Comparison of ENCODE assay signal across 20 cellular contexts in the genomic region with DNA sequence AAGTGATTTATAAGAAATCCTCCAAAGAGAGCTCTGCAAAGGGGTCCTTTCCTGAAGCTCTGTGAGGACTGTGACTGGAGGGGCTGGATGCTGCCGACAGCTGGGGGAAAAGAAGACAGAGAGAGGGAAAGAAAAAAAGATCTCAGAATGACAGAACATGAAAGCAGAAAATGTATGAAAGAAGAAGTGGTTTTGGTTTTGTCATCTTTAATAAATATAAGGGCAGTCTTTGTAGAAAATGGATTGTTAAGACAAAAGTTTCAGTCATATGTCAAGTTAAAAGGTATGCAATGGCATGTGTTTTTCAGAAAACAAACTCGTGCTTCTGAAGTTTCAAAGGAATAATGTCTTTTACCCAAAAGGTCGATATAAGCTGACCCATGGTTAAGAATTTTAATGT.
DNase-seq lines count a peak whose midpoint lies in the region; ATAC-seq and TF ChIP-seq lines count a peak whose summit lies in the region.
"Had no signal": no experiment of that assay in that cellular context is flagged by ENCODE, and none has a peak within 500 bp of the region (broad histone marks: within the 10 kb centered on the region; RNA-seq: fewer than 3 reads in every experiment).

No MANE protein-coding gene starts in this region.

- no peak overlapping the region for H3K4me3 ChIP-seq in GM23338
- H3K4me3 ChIP-seq: right lobe of liver, SJCRH30 had no signal

- no peak for DNase-seq in activated CD4-positive, alpha-beta T cell treated with anti-CD3 and anti-CD28 coated beads, Interleukin-2, amount 10 ng/mL, durations not matched to agents 7 days and 5 days
- DNase-seq in activated CD4-positive, alpha-beta T cell treated with anti-CD3 and anti-CD28 coated beads, Interleukin-2, amount 50 U/mL, for 4 hours, result no peak
- DNase-seq in GM23338 (ENCODE audit: low spot score) (no peak), nephron progenitor cell (no peak), NCI-H510A (lab: John Stamatoyannopoulos, UW) (no peak)
- DNase-seq in activated naive CD8-positive, alpha-beta T cell treated with anti-CD3 and anti-CD28 coated beads for 36 hours, result no peak
- DNase-seq: activated CD4-positive, alpha-beta T cell treated with anti-CD3 and anti-CD28 coated beads, Interleukin-2, amount 50 U/mL, for 48 hours; activated effector memory CD4-positive, alpha-beta T cell treated with anti-CD3 and anti-CD28 coated beads, Interleukin-2, amount 50 U/mL, for 16 hours; aorta; CD4-positive, alpha-beta memory T cell; kidney glomerular epithelial cell; midbrain; NCI-H2029 treated with DMSO at 0.1 percent for 48 hours; PC-3; right lobe of liver; SJCRH30; stimulated activated CD4-positive, alpha-beta T cell treated with anti-CD3 and anti-CD28 coated beads, Interleukin-2, amount 100 ng/mL, for 24 hours; substantia nigra had no signal

- no peaks in the 10 kb centered on the region for H3K4me1 Mint-ChIP-seq in activated CD4-positive, alpha-beta T cell treated with anti-CD3 and anti-CD28 coated beads, Interleukin-2, amount 10 ng/mL, durations not matched to agents 7 days and 5 days
- H3K4me1 Mint-ChIP-seq in GM23338, result peaks cover 2% of the 10 kb centered on the region; the same call in 1 of the 3 replicates
- H3K4me1 Mint-ChIP-seq in activated naive CD8-positive, alpha-beta T cell treated with anti-CD3 and anti-CD28 coated beads for 36 hours, result peaks cover 13% of the 10 kb centered on the region
- H3K4me1 Mint-ChIP-seq in nephron progenitor cell, result peaks cover 57% of the 10 kb centered on the region

- H3K27me3 Mint-ChIP-seq in activated CD4-positive, alpha-beta T cell treated with anti-CD3 and anti-CD28 coated beads, Interleukin-2, amount 10 ng/mL, durations not matched to agents 7 days and 5 days, result no peaks in the 10 kb centered on the region
- H3K27me3 Mint-ChIP-seq in GM23338 (ENCODE audit: insufficient read depth, low read depth, poor library complexity) (peaks cover 2% of the 10 kb centered on the region), nephron progenitor cell (ENCODE audit: low read depth, poor library complexity) (no peaks in the 10 kb centered on the region)
- no peaks in the 10 kb centered on the region for H3K27me3 Mint-ChIP-seq in activated naive CD8-positive, alpha-beta T cell treated with anti-CD3 and anti-CD28 coated beads for 36 hours
- H3K27me3 Mint-ChIP-seq: CD4-positive, alpha-beta memory T cell had no signal

- POLR2A ChIA-PET in activated CD4-positive, alpha-beta T cell treated with anti-CD3 and anti-CD28 coated beads, Interleukin-2, amount 10 ng/mL, durations not matched to agents 7 days and 5 days (lab: Charles Lee), result interaction anchor here (0.6 kb wide), 1 partner anchor 24 kb away, joined by 4 read pairs; no protein-coding TSS in a partner anchor

- no peak overlapping the region for H3K4me3 Mint-ChIP-seq in activated CD4-positive, alpha-beta T cell treated with anti-CD3 and anti-CD28 coated beads, Interleukin-2, amount 10 ng/mL, durations not matched to agents 7 days and 5 days
- no peak overlapping the region for H3K4me3 Mint-ChIP-seq in GM23338
- no peak overlapping the region for H3K4me3 Mint-ChIP-seq in activated naive CD8-positive, alpha-beta T cell treated with anti-CD3 and anti-CD28 coated beads for 36 hours
- peak overlapping the region; percentile 6 for H3K4me3 Mint-ChIP-seq in nephron progenitor cell
- H3K4me3 Mint-ChIP-seq: CD4-positive, alpha-beta memory T cell had no signal

- no peak overlapping the region for H3K4me2 ChIP-seq in GM23338

- H3K27ac ChIP-seq in GM23338 (ENCODE audit: low read depth), result no peak overlapping the region
- H3K27ac ChIP-seq: right lobe of liver had no signal

- CTCF ChIA-PET in activated CD4-positive, alpha-beta T cell treated with anti-CD3 and anti-CD28 coated beads, Interleukin-2, amount 10 ng/mL, durations not matched to agents 7 days and 5 days (lab: Charles Lee), result no interaction called here

- H3K9me2 ChIP-seq in GM23338 (ENCODE audit: insufficient read depth), result no peaks in the 10 kb centered on the region

- H2AFZ ChIP-seq in GM23338, result no peak overlapping the region

- no peaks in the 10 kb centered on the region for H3F3A ChIP-seq in GM23338 (replicated peaks; ENCODE audit: low read depth)

- no peaks in the 10 kb centered on the region; the same call in 1 of the 2 replicates for H4K20me1 ChIP-seq in GM23338 (replicated peaks; ENCODE audit: insufficient read depth)

- peak overlapping the region; percentile 54 for H3K27ac Mint-ChIP-seq in activated CD4-positive, alpha-beta T cell treated with anti-CD3 and anti-CD28 coated beads, Interleukin-2, amount 10 ng/mL, durations not matched to agents 7 days and 5 days
- H3K27ac Mint-ChIP-seq in GM23338 (peak overlapping the region; percentile 9; the same call in 1 of the 2 replicates), nephron progenitor cell (peak overlapping the region; percentile 70)
- peak overlapping the region; percentile 3 for H3K27ac Mint-ChIP-seq in activated naive CD8-positive, alpha-beta T cell treated with anti-CD3 and anti-CD28 coated beads for 36 hours

- no peaks in the 10 kb centered on the region for H3K79me2 ChIP-seq in GM23338 (replicated peaks; ENCODE audit: insufficient read depth)

- H3K27me3 ChIP-seq in GM23338 (ENCODE audit: insufficient read depth), result no peaks in the 10 kb centered on the region
- H3K27me3 ChIP-seq: right lobe of liver, SJCRH30 had no signal

- ATAC-seq in GM23338 (no peak), GM18909 (IDR thresholded peaks at IDR 0.05; ENCODE audit: poor library complexity, unreplicated experiment) (no peak), GM21526 (IDR thresholded peaks at IDR 0.05; ENCODE audit: low FRiP score, unreplicated experiment) (no peak)
- ATAC-seq: PC-3, right lobe of liver had no signal

- no peaks in the 10 kb centered on the region for H3K9me3 Mint-ChIP-seq in activated CD4-positive, alpha-beta T cell treated with anti-CD3 and anti-CD28 coated beads, Interleukin-2, amount 10 ng/mL, durations not matched to agents 7 days and 5 days
- H3K9me3 Mint-ChIP-seq in GM23338, result no peaks in the 10 kb centered on the region
- no peaks in the 10 kb centered on the region for H3K9me3 Mint-ChIP-seq in activated naive CD8-positive, alpha-beta T cell treated with anti-CD3 and anti-CD28 coated beads for 36 hours
- H3K9me3 Mint-ChIP-seq in nephron progenitor cell, result peaks cover 6% of the 10 kb centered on the region

- peaks cover 3% of the 10 kb centered on the region; the same call in 1 of the 2 replicates for H3K36me3 ChIP-seq in GM23338 (ENCODE audit: insufficient read depth)

- no peaks in the 10 kb centered on the region for H3K4me1 ChIP-seq in GM23338 (ENCODE audit: insufficient read depth)
- H3K4me1 ChIP-seq: right lobe of liver had no signal

- TF ChIP-seq CTCF in GM23338 (conservative IDR thresholded peaks at IDR 0.05; ENCODE audit: low read depth in 2 of 2) (no peak), nephron progenitor cell (IDR thresholded peaks at IDR 0.05) (no peak)

- H3K36me3 Mint-ChIP-seq in activated CD4-positive, alpha-beta T cell treated with anti-CD3 and anti-CD28 coated beads, Interleukin-2, amount 10 ng/mL, durations not matched to agents 7 days and 5 days (ENCODE audit: low read depth), result peaks cover 71% of the 10 kb centered on the region
- H3K36me3 Mint-ChIP-seq in GM23338 (ENCODE audit: low read depth), result peaks cover 17% of the 10 kb centered on the region; the same call in 2 of the 3 replicates
- H3K36me3 Mint-ChIP-seq in activated naive CD8-positive, alpha-beta T cell treated with anti-CD3 and anti-CD28 coated beads for 36 hours, result peaks cover 49% of the 10 kb centered on the region
- peaks cover 76% of the 10 kb centered on the region for H3K36me3 Mint-ChIP-seq in nephron progenitor cell (ENCODE audit: low read depth)

Comparison
In these comparisons a context has a peak if more than half of its experiments do, and no peak if none do; other contexts are left out.
1. H3K27ac Mint-ChIP-seq: peak in every context shown above with its lines; median percentile 70 in nephron progenitor cell; 54 in activated CD4-positive, alpha-beta T cell treated with anti-CD3 and anti-CD28 coated beads, Interleukin-2, amount 10 ng/mL, durations not matched to agents 7 days and 5 days; 9 in GM23338; 3 in activated naive CD8-positive, alpha-beta T cell treated with anti-CD3 and anti-CD28 coated beads for 36 hours.